In the genomic region with DNA sequence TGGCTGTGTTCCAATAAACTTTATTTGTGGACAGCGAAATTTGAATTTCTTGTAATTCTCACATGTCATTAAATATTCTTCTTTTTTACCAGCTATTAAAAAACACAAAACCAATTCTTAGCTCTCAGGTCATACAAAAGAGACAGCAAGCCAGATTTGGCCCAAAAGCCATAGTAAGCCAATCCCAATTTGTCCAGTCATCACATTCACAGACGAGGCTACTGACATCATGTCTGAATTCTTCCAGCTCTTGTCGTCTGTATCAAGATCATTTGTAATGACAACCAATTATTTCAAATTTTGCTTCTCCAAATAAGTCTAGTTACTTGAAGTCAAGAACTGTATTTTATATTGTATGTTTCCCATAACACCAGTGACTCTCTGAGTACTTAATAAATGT, we compare ENCODE assay signal across 8 cellular contexts.
"Had no signal": no experiment of that assay in that cellular context is flagged by ENCODE, and none has a peak within 500 bp of the region (broad histone marks: within the 10 kb centered on the region; RNA-seq: fewer than 3 reads in every experiment).

No MANE protein-coding gene starts in this region.

- H3K4me1 ChIP-seq: HAP-1 had no signal

- H3K4me2 ChIP-seq: KMS-11 had no signal

- H3K36me3 ChIP-seq: HAP-1 had no signal

- H3K27ac ChIP-seq: GM23248, HL-60, KMS-11 had no signal

- DNase-seq: GM23248, GOT3, H7, HFFc6 had no signal

- H3K4me3 ChIP-seq: GM23248, HAP-1 had no signal

- H3K9ac ChIP-seq: GM23248, KMS-11 had no signal

- H3K9me3 ChIP-seq: HAP-1 had no signal

- H2AFZ ChIP-seq: GM23248 had no signal

- ATAC-seq: HCT116 had no signal
